ENCODE assay signal across 1 cellular context in the genomic region with DNA sequence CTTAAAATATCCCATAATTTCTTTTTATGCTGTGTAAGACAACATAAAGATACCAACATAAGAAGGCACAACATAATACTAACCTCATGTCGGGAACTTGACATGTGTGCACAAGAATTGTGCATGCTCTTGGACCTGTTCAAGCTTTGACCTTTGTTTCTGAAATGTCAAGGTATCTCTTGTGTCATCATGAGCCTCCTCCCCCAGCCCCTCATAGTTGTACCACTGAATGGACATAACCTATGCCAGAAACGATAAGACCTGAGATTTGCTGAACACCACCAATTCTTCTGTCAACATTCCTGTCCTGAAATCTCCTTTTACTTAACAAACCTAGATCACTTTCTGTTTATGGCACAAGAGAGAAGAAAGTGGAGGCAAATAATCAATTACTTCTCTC.
TF ChIP-seq lines count a peak whose summit lies in the region.

No MANE protein-coding gene starts in this region.

TF ChIP-seq in liver, 16 proteins besides CTCF, POLR2A, EP300 and RAD21 (continued from another document):
- TF ChIP-seq, protein P1, sequence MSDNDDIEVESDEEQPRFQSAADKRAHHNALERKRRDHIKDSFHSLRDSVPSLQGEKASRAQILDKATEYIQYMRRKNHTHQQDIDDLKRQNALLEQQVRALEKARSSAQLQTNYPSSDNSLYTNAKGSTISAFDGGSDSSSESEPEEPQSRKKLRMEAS (IDR thresholded peaks at IDR 0.05) = peak; percentile 72
